ENCODE assay signal across 1 cellular context in the genomic region with DNA sequence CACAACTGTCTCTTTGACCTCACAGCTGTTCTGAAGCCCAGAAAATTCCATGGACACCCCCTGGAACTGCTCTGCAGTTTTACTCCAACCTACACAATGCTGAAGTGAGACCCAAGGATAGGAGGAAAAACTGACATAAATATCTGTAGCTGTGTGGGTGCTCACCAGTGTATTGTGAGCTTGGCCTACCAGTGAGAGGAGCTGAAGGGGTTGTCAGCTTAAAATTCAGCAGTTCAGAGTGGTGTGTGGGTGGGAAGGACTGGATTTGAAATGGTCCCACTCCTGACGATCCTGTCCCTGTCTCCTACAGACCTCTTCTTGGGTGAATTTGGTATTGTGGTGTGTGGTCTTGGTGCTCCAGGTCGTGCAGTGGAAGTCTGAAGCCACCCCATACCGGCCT.
A peak's percentile ranks its signal among the peaks of the same experiment; 100 is the strongest.
TF ChIP-seq lines count a peak whose summit lies in the region.

No MANE protein-coding gene starts in this region.

TF ChIP-seq in HepG2, 621 proteins besides CTCF, POLR2A, EP300 and RAD21:
- TF ChIP-seq SRSF1 (optimal IDR thresholded peaks at IDR 0.05; ENCODE audit: low read depth, low read length), result no peak
- TF ChIP-seq POLR2AphosphoS5 (IDR thresholded peaks at IDR 0.05; ENCODE audit: low read depth, low read length), result peak; percentile 40; the same call in 1 of the 2 replicates
- TF ChIP-seq HINFP (CRISPR knock-in tag; IDR thresholded peaks at IDR 0.05; ENCODE audit: low read depth), result no peak
- TF ChIP-seq, protein P1, sequence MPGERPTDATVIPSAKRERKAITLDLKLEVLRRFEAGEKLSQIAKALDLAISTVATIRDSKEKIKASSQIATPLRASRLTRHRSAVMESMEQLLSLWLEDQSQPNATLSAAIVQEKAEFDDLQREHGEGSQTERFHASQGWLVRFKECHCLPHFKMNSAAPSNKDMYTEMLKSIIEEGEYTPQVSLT (CRISPR knock-in tag; IDR thresholded peaks at IDR 0.05; ENCODE audit: borderline replicate concordance, low read depth), result no peak
- no peak for TF ChIP-seq ZNF253 (CRISPR knock-in tag; IDR thresholded peaks at IDR 0.05; ENCODE audit: borderline replicate concordance)
